Comparison of ENCODE assay signal across 1 cellular context in genomic region chr19:926595-927043, GRCh38.
TF ChIP-seq lines count a peak whose summit lies in the region.

No MANE protein-coding gene starts in this region.

TF ChIP-seq in endothelial cell of umbilical vein, 7 proteins besides CTCF, POLR2A, EP300 and RAD21 (continued from another document):
- no peak for TF ChIP-seq FOS (IDR thresholded peaks at IDR 0.05; ENCODE audit: borderline replicate concordance, insufficient read depth, low read length)
